8 cellular contexts compared by ENCODE assay signal in the genomic region with DNA sequence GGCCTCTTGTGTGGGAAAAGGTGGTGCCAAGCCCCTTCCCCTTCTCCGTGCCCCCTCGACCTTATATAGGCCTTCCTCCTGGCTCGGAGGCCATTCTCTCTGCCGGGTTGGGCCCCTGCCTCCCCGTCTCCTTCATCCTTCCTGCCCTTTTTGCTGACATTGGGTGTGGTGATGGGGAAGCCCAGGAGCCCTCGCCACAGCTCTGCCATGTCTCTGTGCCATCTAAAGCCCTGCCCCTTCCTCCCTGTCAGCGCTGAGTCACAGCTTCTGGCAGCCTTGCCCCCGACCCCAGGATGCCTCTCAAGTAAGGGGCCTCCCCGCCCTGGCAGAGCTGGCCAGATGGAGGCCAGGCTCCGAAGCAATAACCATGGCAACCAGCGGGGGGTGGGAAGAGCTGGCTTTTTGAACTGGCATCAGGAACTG. TPM values are rescaled to one million over a fixed set of nuclear protein-coding genes. Genes with fewer than 3 reads are reported as not detected.
A peak's percentile ranks its signal among the peaks of the same experiment; 100 is the strongest.
DNase-seq lines count a peak whose midpoint lies in the region; ATAC-seq and TF ChIP-seq lines count a peak whose summit lies in the region.

No MANE protein-coding gene starts in this region.

- peaks cover 73% of the 10 kb centered on the region for H3K4me1 ChIP-seq in left ventricle myocardium inferior

- peak; percentile 80 for DNase-seq in EH (ENCODE audit: low read depth)
- DNase-seq in SW480 (ENCODE audit: low spot score), result peak; percentile 69
- DNase-seq in activated naive CD4-positive, alpha-beta T cell treated with anti-CD3 and anti-CD28 coated beads, Interleukin-2, amount 50 U/mL, for 16 hours, result peak; percentile 83
- DNase-seq in left ventricle myocardium inferior, result peak; percentile 42
- peak; percentile 53 to 68 for DNase-seq in stimulated activated CD4-positive, alpha-beta T cell treated with anti-CD3 and anti-CD28 coated beads, Interleukin-15, amount 100 ng/mL, for 1 hour (ENCODE audit: low read depth in 1 of 2, low spot score in 1 of 2)
- no peak for DNase-seq in inferior parietal cortex (ENCODE audit: extremely low spot score)

- H3K27me3 ChIP-seq in left ventricle myocardium inferior (ENCODE audit: low read depth), result no peaks in the 10 kb centered on the region

- ATAC-seq in HG03175 (IDR thresholded peaks at IDR 0.05; ENCODE audit: unreplicated experiment), result peak; percentile 42
- ATAC-seq in HG03025 (IDR thresholded peaks at IDR 0.05; ENCODE audit: low FRiP score, unreplicated experiment), result no peak

- no peak for TF ChIP-seq CTCF in left ventricle myocardium inferior (IDR thresholded peaks at IDR 0.05; ENCODE audit: borderline replicate concordance)

- intact Hi-C loops in left ventricle myocardium inferior (cut with micrococcal nuclease), result no loop called here

- peak overlapping the region; percentile 89 for H3K27ac ChIP-seq in left ventricle myocardium inferior (replicated peaks)

- H3K36me3 ChIP-seq in left ventricle myocardium inferior, result peaks cover 40% of the 10 kb centered on the region

- H3K4me3 ChIP-seq in left ventricle myocardium inferior, result no peak overlapping the region

- no peaks in the 10 kb centered on the region for H3K9me3 ChIP-seq in left ventricle myocardium inferior (replicated peaks)

RNA-seq across cellular contexts. Expression of a gene that starts 30.4 kb away (rescaled TPM):
- total RNA-seq in left ventricle myocardium inferior, result 26.3 TPM
